In genomic region chr2:36507408-36507812, GRCh38 we compare ENCODE assay signal across 8 cellular contexts.
A peak's percentile ranks its signal among the peaks of the same experiment; 100 is the strongest.
DNase-seq lines count a peak whose midpoint lies in the region; ATAC-seq and TF ChIP-seq lines count a peak whose summit lies in the region.

No MANE protein-coding gene starts in this region.

- DNase-seq in SHP77 (lab: John Stamatoyannopoulos, UW) (peak; percentile 34 to 61), SHP77 treated with DMSO at 0.1 percent for 48 hours (lab: John Stamatoyannopoulos, UW) (no peak), HT1080 (ENCODE audit: low read depth) (peak; percentile 60), RPMI7951 (ENCODE audit: low read depth) (peak; percentile 71), cardiac fibroblast (ENCODE audit: low read depth in 2 of 2) (peak; percentile 79 to 83), left colon (peak; percentile 36 to 49)
- peak; percentile 2 for DNase-seq in stimulated activated CD8-positive, alpha-beta memory T cell treated with anti-CD3 and anti-CD28 coated beads, Interleukin-2, amount 100 ng/mL, for 48 hours (ENCODE audit: low read depth in 2 of 2)

- H3K4me3 ChIP-seq in cardiac fibroblast (replicated peaks in 1 of 2; ENCODE audit: low read depth in 2 of 2, low read length in 2 of 2): no peak overlapping the region

- intact Hi-C loops in left colon (cut with DNase I, micrococcal nuclease): loop anchor here in 1 of 2 donors (5.0 kb wide), 1 partner anchor 155 kb away; no protein-coding TSS in a partner anchor

- ATAC-seq in GM21576 (IDR thresholded peaks at IDR 0.05; ENCODE audit: unreplicated experiment): peak; percentile 96
- peak; percentile 89 for ATAC-seq in left colon

- TF ChIP-seq CTCF in cardiac fibroblast (IDR thresholded peaks at IDR 0.05; ENCODE audit: low read depth, low read length): peak; percentile 96
